ENCODE assay signal across 1 cellular context in the genomic region with DNA sequence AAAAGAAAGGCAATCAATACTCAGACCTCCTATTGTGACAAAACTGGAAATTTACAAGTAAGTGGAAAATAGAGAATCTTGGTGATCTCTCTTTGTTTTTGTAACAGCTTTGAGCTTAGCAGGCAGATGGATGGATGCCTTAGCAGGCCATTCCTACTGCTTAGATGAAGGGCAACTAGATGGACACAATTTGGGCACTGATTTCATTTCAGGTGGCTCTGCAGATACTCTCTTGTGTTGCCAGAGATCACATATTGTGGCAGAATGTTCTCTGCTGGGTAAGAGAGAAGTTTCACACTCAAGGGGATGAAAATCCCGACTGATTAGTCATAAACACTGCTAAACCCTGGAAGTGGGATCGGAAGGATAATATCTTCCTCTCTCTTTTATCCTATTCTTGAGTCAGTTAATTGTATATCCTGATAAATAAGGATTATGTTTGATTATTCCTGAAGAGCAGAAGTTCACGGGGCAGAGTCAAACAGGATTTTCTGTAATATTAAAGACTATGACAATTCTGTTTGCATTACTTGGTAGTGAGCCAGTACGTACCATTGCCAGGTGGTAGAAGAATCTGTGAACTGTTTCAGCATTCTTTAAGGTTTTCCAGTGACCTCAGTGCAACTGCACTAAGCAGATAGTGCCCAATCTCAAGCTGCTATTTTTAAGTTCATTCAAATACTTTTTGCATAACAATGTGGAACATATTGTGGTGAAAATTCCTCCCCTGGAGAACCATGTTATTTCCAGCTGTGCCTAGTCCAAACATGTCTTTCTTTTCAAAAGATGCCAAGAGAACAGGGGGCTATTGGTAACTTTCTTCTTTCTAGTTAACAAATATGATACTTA.
TF ChIP-seq lines count a peak whose summit lies in the region.

No MANE protein-coding gene starts in this region.

TF ChIP-seq in WTC11, 78 proteins besides CTCF, POLR2A, EP300 and RAD21:
- no peak for TF ChIP-seq ZBTB21 (CRISPR knock-in tag; IDR thresholded peaks at IDR 0.05; ENCODE audit: borderline replicate concordance)
- no peak for TF ChIP-seq OVOL2 (CRISPR knock-in tag; IDR thresholded peaks at IDR 0.05; ENCODE audit: borderline replicate concordance)
- TF ChIP-seq, protein P1, sequence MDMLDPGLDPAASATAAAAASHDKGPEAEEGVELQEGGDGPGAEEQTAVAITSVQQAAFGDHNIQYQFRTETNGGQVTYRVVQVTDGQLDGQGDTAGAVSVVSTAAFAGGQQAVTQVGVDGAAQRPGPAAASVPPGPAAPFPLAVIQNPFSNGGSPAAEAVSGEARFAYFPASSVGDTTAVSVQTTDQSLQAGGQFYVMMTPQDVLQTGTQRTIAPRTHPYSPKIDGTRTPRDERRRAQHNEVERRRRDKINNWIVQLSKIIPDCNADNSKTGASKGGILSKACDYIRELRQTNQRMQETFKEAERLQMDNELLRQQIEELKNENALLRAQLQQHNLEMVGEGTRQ (CRISPR knock-in tag; IDR thresholded peaks at IDR 0.05): no peak
- no peak for TF ChIP-seq TCF7 (CRISPR knock-in tag; IDR thresholded peaks at IDR 0.05; ENCODE audit: low read depth)
- TF ChIP-seq FOXK1 (CRISPR knock-in tag; IDR thresholded peaks at IDR 0.05): no peak
- TF ChIP-seq, protein P2, sequence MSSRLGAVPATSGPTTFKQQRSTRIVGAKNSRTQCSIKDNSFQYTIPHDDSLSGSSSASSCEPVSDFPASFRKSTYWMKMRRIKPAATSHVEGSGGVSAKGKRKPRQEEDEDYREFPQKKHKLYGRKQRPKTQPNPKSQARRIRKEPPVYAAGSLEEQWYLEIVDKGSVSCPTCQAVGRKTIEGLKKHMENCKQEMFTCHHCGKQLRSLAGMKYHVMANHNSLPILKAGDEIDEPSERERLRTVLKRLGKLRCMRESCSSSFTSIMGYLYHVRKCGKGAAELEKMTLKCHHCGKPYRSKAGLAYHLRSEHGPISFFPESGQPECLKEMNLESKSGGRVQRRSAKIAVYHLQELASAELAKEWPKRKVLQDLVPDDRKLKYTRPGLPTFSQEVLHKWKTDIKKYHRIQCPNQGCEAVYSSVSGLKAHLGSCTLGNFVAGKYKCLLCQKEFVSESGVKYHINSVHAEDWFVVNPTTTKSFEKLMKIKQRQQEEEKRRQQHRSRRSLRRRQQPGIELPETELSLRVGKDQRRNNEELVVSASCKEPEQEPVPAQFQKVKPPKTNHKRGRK (CRISPR knock-in tag; IDR thresholded peaks at IDR 0.05; ENCODE audit: borderline replicate concordance): no peak
- TF ChIP-seq, protein P3, sequence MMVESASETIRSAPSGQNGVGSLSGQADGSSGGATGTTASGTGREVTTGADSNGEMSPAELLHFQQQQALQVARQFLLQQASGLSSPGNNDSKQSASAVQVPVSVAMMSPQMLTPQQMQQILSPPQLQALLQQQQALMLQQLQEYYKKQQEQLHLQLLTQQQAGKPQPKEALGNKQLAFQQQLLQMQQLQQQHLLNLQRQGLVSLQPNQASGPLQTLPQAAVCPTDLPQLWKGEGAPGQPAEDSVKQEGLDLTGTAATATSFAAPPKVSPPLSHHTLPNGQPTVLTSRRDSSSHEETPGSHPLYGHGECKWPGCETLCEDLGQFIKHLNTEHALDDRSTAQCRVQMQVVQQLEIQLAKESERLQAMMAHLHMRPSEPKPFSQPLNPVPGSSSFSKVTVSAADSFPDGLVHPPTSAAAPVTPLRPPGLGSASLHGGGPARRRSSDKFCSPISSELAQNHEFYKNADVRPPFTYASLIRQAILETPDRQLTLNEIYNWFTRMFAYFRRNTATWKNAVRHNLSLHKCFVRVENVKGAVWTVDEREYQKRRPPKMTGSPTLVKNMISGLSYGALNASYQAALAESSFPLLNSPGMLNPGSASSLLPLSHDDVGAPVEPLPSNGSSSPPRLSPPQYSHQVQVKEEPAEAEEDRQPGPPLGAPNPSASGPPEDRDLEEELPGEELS (CRISPR knock-in tag; IDR thresholded peaks at IDR 0.05): no peak
- TF ChIP-seq TEAD4 (CRISPR knock-in tag; IDR thresholded peaks at IDR 0.05): no peak
- no peak for TF ChIP-seq FOXJ3 (CRISPR knock-in tag; IDR thresholded peaks at IDR 0.05; ENCODE audit: borderline replicate concordance)
- no peak for TF ChIP-seq ZNF671 (CRISPR knock-in tag; IDR thresholded peaks at IDR 0.05)
- TF ChIP-seq, protein P4, sequence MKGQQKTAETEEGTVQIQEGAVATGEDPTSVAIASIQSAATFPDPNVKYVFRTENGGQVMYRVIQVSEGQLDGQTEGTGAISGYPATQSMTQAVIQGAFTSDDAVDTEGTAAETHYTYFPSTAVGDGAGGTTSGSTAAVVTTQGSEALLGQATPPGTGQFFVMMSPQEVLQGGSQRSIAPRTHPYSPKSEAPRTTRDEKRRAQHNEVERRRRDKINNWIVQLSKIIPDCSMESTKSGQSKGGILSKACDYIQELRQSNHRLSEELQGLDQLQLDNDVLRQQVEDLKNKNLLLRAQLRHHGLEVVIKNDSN (CRISPR knock-in tag; IDR thresholded peaks at IDR 0.05): no peak
- no peak for TF ChIP-seq NFYB (CRISPR knock-in tag; conservative IDR thresholded peaks at IDR 0.05; ENCODE audit: low read depth)
- TF ChIP-seq TEAD1 (CRISPR knock-in tag; IDR thresholded peaks at IDR 0.05): no peak
- no peak for TF ChIP-seq GRHL2 (CRISPR knock-in tag; IDR thresholded peaks at IDR 0.05; ENCODE audit: insufficient replicate concordance, severe bottlenecking)
- no peak for TF ChIP-seq JAZF1 (CRISPR knock-in tag; IDR thresholded peaks at IDR 0.05)
- TF ChIP-seq, protein P5, sequence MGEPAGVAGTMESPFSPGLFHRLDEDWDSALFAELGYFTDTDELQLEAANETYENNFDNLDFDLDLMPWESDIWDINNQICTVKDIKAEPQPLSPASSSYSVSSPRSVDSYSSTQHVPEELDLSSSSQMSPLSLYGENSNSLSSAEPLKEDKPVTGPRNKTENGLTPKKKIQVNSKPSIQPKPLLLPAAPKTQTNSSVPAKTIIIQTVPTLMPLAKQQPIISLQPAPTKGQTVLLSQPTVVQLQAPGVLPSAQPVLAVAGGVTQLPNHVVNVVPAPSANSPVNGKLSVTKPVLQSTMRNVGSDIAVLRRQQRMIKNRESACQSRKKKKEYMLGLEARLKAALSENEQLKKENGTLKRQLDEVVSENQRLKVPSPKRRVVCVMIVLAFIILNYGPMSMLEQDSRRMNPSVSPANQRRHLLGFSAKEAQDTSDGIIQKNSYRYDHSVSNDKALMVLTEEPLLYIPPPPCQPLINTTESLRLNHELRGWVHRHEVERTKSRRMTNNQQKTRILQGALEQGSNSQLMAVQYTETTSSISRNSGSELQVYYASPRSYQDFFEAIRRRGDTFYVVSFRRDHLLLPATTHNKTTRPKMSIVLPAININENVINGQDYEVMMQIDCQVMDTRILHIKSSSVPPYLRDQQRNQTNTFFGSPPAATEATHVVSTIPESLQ (CRISPR knock-in tag; IDR thresholded peaks at IDR 0.05): no peak
- TF ChIP-seq CREB1 (CRISPR knock-in tag; IDR thresholded peaks at IDR 0.05): no peak
- TF ChIP-seq, protein P6, sequence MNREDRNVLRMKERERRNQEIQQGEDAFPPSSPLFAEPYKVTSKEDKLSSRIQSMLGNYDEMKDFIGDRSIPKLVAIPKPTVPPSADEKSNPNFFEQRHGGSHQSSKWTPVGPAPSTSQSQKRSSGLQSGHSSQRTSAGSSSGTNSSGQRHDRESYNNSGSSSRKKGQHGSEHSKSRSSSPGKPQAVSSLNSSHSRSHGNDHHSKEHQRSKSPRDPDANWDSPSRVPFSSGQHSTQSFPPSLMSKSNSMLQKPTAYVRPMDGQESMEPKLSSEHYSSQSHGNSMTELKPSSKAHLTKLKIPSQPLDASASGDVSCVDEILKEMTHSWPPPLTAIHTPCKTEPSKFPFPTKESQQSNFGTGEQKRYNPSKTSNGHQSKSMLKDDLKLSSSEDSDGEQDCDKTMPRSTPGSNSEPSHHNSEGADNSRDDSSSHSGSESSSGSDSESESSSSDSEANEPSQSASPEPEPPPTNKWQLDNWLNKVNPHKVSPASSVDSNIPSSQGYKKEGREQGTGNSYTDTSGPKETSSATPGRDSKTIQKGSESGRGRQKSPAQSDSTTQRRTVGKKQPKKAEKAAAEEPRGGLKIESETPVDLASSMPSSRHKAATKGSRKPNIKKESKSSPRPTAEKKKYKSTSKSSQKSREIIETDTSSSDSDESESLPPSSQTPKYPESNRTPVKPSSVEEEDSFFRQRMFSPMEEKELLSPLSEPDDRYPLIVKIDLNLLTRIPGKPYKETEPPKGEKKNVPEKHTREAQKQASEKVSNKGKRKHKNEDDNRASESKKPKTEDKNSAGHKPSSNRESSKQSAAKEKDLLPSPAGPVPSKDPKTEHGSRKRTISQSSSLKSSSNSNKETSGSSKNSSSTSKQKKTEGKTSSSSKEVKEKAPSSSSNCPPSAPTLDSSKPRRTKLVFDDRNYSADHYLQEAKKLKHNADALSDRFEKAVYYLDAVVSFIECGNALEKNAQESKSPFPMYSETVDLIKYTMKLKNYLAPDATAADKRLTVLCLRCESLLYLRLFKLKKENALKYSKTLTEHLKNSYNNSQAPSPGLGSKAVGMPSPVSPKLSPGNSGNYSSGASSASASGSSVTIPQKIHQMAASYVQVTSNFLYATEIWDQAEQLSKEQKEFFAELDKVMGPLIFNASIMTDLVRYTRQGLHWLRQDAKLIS (CRISPR knock-in tag; IDR thresholded peaks at IDR 0.05; ENCODE audit: borderline replicate concordance): no peak
- no peak for TF ChIP-seq NR3C1 (CRISPR knock-in tag; conservative IDR thresholded peaks at IDR 0.05; ENCODE audit: low read depth)
- TF ChIP-seq TP53 (CRISPR knock-in tag; IDR thresholded peaks at IDR 0.05): no peak
